7 cellular contexts compared by ENCODE assay signal in genomic region chr12:6936642-6937480, GRCh38. TPM values are rescaled to one million over a fixed set of nuclear protein-coding genes. Genes with fewer than 3 reads are reported as not detected.
A peak's percentile ranks its signal among the peaks of the same experiment; 100 is the strongest.
DNase-seq lines count a peak whose midpoint lies in the region; TF ChIP-seq lines count a peak whose summit lies in the region.
"Had no signal": no experiment of that assay in that cellular context is flagged by ENCODE, and none has a peak within 500 bp of the region (broad histone marks: within the 10 kb centered on the region; RNA-seq: fewer than 3 reads in every experiment).

No MANE protein-coding gene starts in this region.

- TF ChIP-seq CTCF in GM12874 (IDR thresholded peaks at IDR 0.05; ENCODE audit: insufficient read depth, low read depth, low read length) (0 out of 2 replicates have a peak, but pooled peaks have one; percentile 1), progenitor cell of endocrine pancreas (IDR thresholded peaks at IDR 0.05; ENCODE audit: unreplicated experiment) (no peak)

- H3K9me3 Mint-ChIP-seq in progenitor cell of endocrine pancreas (ENCODE audit: low read depth) = no peaks in the 10 kb centered on the region

- peaks cover 48% of the 10 kb centered on the region for H3K36me3 Mint-ChIP-seq in progenitor cell of endocrine pancreas (ENCODE audit: insufficient read depth)

- no peaks in the 10 kb centered on the region for H3K27me3 Mint-ChIP-seq in progenitor cell of endocrine pancreas

- peak overlapping the region; percentile 78 for H3K27ac Mint-ChIP-seq in progenitor cell of endocrine pancreas

- peaks cover 20% of the 10 kb centered on the region for H3K4me1 Mint-ChIP-seq in progenitor cell of endocrine pancreas (ENCODE audit: low read depth)

- peak overlapping the region; percentile 75 for H3K4me3 Mint-ChIP-seq in progenitor cell of endocrine pancreas (ENCODE audit: low read depth)

- DNase-seq in NCI-H1930 (lab: John Stamatoyannopoulos, UW) (peak; percentile 78 to 86), progenitor cell of endocrine pancreas (ENCODE audit: low spot score, unreplicated experiment) (no peak), NCI-H526 treated with DMSO at 0.1 percent for 48 hours (lab: John Stamatoyannopoulos, UW) (no peak), GM19240 (ENCODE audit: insufficient read length, low spot score) (no peak)

- H3K27ac ChIP-seq in cingulate gyrus (ENCODE audit: low read depth, low read length) = peak overlapping the region; percentile 99

RNA-seq across cellular contexts. Expression of gene RNU7-1, which starts 6.8 kb away (rescaled TPM):
- total RNA-seq in progenitor cell of endocrine pancreas = not detected in 2 replicates
- total RNA-seq: SJSA1 had no signal

RNA-seq across cellular contexts. Expression of gene C12orf57, which starts 7.0 kb away (rescaled TPM):
- 268 and 277 TPM in 2 replicates for total RNA-seq in progenitor cell of endocrine pancreas

RNA-seq across cellular contexts. Expression of gene ATN1, which starts 9.1 kb away (rescaled TPM):
- total RNA-seq in progenitor cell of endocrine pancreas = 226 and 250 TPM in 2 replicates

RNA-seq across cellular contexts. Expression of gene PTPN6, which starts 14.3 kb away (rescaled TPM):
- total RNA-seq in progenitor cell of endocrine pancreas = 65.4 and 70.2 TPM in 2 replicates
- total RNA-seq: SJSA1 had no signal

RNA-seq across cellular contexts. Expression of gene ENO2, which starts 22.5 kb away (rescaled TPM):
- 77.9 and 79.0 TPM in 2 replicates for total RNA-seq in progenitor cell of endocrine pancreas

Comparison
In these comparisons a context has a peak if more than half of its experiments do, and no peak if none do; other contexts are left out.
1. DNase-seq: peak in NCI-H1930 (2 of 2); none in progenitor cell of endocrine pancreas (single experiment), NCI-H526 treated with DMSO at 0.1 percent for 48 hours (single experiment) and GM19240 (single experiment).